In genomic region chr16:52912565-52913173, GRCh38 we compare ENCODE assay signal across 7 cellular contexts.
A peak's percentile ranks its signal among the peaks of the same experiment; 100 is the strongest.
DNase-seq lines count a peak whose midpoint lies in the region; ATAC-seq and TF ChIP-seq lines count a peak whose summit lies in the region.

No MANE protein-coding gene starts in this region.

- no peak overlapping the region for H3K4me3 ChIP-seq in MM.1S (ENCODE audit: low read length)

- H3K27ac ChIP-seq in MM.1S (ENCODE audit: low read length), result no peak overlapping the region
- no peak overlapping the region for H3K27ac ChIP-seq in epithelial cell of prostate

- H3K4me1 ChIP-seq in MM.1S (ENCODE audit: low read length), result no peaks in the 10 kb centered on the region

- no peak overlapping the region for H3K9ac ChIP-seq in MM.1S (ENCODE audit: low read length)

- H3K9me2 ChIP-seq in MM.1S (replicated peaks; ENCODE audit: insufficient read depth, low read length), result no peaks in the 10 kb centered on the region

- no peak overlapping the region for H3K4me2 ChIP-seq in MM.1S (ENCODE audit: low read depth, low read length)

- H4K20me1 ChIP-seq in MM.1S (ENCODE audit: insufficient read depth, low read length), result no peaks in the 10 kb centered on the region

- no peaks in the 10 kb centered on the region for H3K9me3 ChIP-seq in MM.1S (replicated peaks; ENCODE audit: insufficient read depth, low read length)

- no peaks in the 10 kb centered on the region for H3K79me2 ChIP-seq in MM.1S (ENCODE audit: low read length)

- no peaks in the 10 kb centered on the region for H3F3A ChIP-seq in MM.1S (ENCODE audit: insufficient read depth, low read length)

- DNase-seq in ELF-1 (ENCODE audit: low read depth, low spot score) (peak; percentile 78), MM.1S (peak; percentile 41), SK-N-DZ (ENCODE audit: low spot score) (peak; percentile 82), epithelial cell of prostate (ENCODE audit: low read depth, low spot score) (peak; percentile 34), mucosa of gallbladder (ENCODE audit: low spot score) (peak; percentile 73), amniotic stem cell (lab: John Stamatoyannopoulos, UW) (no peak)

- no peak overlapping the region for H2AFZ ChIP-seq in MM.1S (ENCODE audit: low read length)

- peak; percentile 76 for TF ChIP-seq CTCF in MM.1S (IDR thresholded peaks at IDR 0.05; ENCODE audit: low read length)

- H3K36me3 ChIP-seq in MM.1S (replicated peaks; ENCODE audit: insufficient read depth, low read length), result no peaks in the 10 kb centered on the region

- H3K27me3 ChIP-seq in MM.1S (replicated peaks; ENCODE audit: insufficient read depth, low read length), result no peaks in the 10 kb centered on the region

- peak; percentile 70 for ATAC-seq in GM21576 (IDR thresholded peaks at IDR 0.05; ENCODE audit: unreplicated experiment)
